1 cellular context compared by ENCODE assay signal in genomic region chr13:112894673-112895481, GRCh38.
TF ChIP-seq lines count a peak whose summit lies in the region.

No MANE protein-coding gene starts in this region.

TF ChIP-seq in HepG2, 621 proteins besides CTCF, POLR2A, EP300 and RAD21 (continued from another document and continues in another):
- TF ChIP-seq SNAPC4 (CRISPR knock-in tag; IDR thresholded peaks at IDR 0.05) (peak; percentile 52; the same call in 1 of the 2 replicates), MZF1 (CRISPR knock-in tag; IDR thresholded peaks at IDR 0.05; ENCODE audit: borderline replicate concordance) (no peak), ZNF781 (CRISPR knock-in tag; IDR thresholded peaks at IDR 0.05; ENCODE audit: borderline replicate concordance, not compliant biosample characterization) (peak; percentile 46), MIXL1 (CRISPR knock-in tag; IDR thresholded peaks at IDR 0.05) (no peak), ZNF883 (CRISPR knock-in tag; IDR thresholded peaks at IDR 0.05; ENCODE audit: not compliant biosample characterization) (peak; percentile 85), NFE2L1 (CRISPR knock-in tag; IDR thresholded peaks at IDR 0.05; ENCODE audit: borderline replicate concordance) (no peak), ZNF841 (CRISPR knock-in tag; IDR thresholded peaks at IDR 0.05; ENCODE audit: borderline replicate concordance) (no peak), CEBPG (CRISPR knock-in tag; IDR thresholded peaks at IDR 0.05) (no peak), SMAD9 (CRISPR knock-in tag; IDR thresholded peaks at IDR 0.05) (0 out of 2 replicates have a peak, but pooled peaks have one; percentile 54), ZNF460 (CRISPR knock-in tag; IDR thresholded peaks at IDR 0.05; ENCODE audit: borderline replicate concordance) (no peak), NKX3-1 (CRISPR knock-in tag; IDR thresholded peaks at IDR 0.05) (0 out of 2 replicates have a peak, but pooled peaks have one; percentile 64), MAZ (IDR thresholded peaks at IDR 0.05; ENCODE audit: borderline replicate concordance, low read depth, low read length) (0 out of 2 replicates have a peak, but pooled peaks have one; percentile 19), MAZ (CRISPR knock-in tag; IDR thresholded peaks at IDR 0.05; ENCODE audit: low read depth) (no peak; the same call in 1 of the 2 replicates), ZFY (CRISPR knock-in tag; IDR thresholded peaks at IDR 0.05) (peak; percentile 79), ZNF263 (CRISPR knock-in tag; IDR thresholded peaks at IDR 0.05) (peak; percentile 46; the same call in 1 of the 2 replicates), ZNF18 (CRISPR knock-in tag; IDR thresholded peaks at IDR 0.05; ENCODE audit: insufficient replicate concordance) (peak; percentile 37), CREM (IDR thresholded peaks at IDR 0.05) (no peak), CREM (CRISPR knock-in tag; IDR thresholded peaks at IDR 0.05) (no peak), ZNF766 (CRISPR knock-in tag; IDR thresholded peaks at IDR 0.05; ENCODE audit: borderline replicate concordance) (0 out of 2 replicates have a peak, but pooled peaks have one; percentile 63), MLX (CRISPR knock-in tag; IDR thresholded peaks at IDR 0.05) (no peak; the same call in 1 of the 2 replicates), ZNF430 (CRISPR knock-in tag; IDR thresholded peaks at IDR 0.05) (0 out of 2 replicates have a peak, but pooled peaks have one; percentile 58), HNRNPK (IDR thresholded peaks at IDR 0.05; ENCODE audit: low read depth, low read length, poor library complexity, severe bottlenecking) (peak; percentile 11), KDM2A (CRISPR knock-in tag; IDR thresholded peaks at IDR 0.05; ENCODE audit: borderline replicate concordance, low read depth) (0 out of 2 replicates have a peak, but pooled peaks have one; percentile 26), REPIN1 (CRISPR knock-in tag; IDR thresholded peaks at IDR 0.05; ENCODE audit: borderline replicate concordance, low read depth) (no peak), ZNF574 (CRISPR knock-in tag; IDR thresholded peaks at IDR 0.05) (peak; percentile 44), ZNF629 (CRISPR knock-in tag; conservative IDR thresholded peaks at IDR 0.05) (0 out of 2 replicates have a peak, but pooled peaks have one; percentile 8), ZNF891 (CRISPR knock-in tag; IDR thresholded peaks at IDR 0.05) (no peak; the same call in none of the 2 replicates), ZNF784 (CRISPR knock-in tag; IDR thresholded peaks at IDR 0.05; ENCODE audit: borderline replicate concordance) (no peak), ZFP90 (CRISPR knock-in tag; IDR thresholded peaks at IDR 0.05; ENCODE audit: borderline replicate concordance) (peak; percentile 66; the same call in 1 of the 2 replicates), ZNF788 (CRISPR knock-in tag; IDR thresholded peaks at IDR 0.05; ENCODE audit: borderline replicate concordance) (no peak), ZNF687 (CRISPR knock-in tag; IDR thresholded peaks at IDR 0.05) (peak; percentile 85), ZNF143 (CRISPR knock-in tag; IDR thresholded peaks at IDR 0.05) (no peak), JUND (CRISPR knock-in tag; IDR thresholded peaks at IDR 0.05) (no peak), ZNF777 (CRISPR knock-in tag; IDR thresholded peaks at IDR 0.05) (peak; percentile 53; the same call in 1 of the 2 replicates), ZBTB4 (CRISPR knock-in tag; IDR thresholded peaks at IDR 0.05; ENCODE audit: borderline replicate concordance) (peak; percentile 46; the same call in 1 of the 2 replicates), KDM3A (CRISPR knock-in tag; IDR thresholded peaks at IDR 0.05; ENCODE audit: low read depth) (0 out of 2 replicates have a peak, but pooled peaks have one; percentile 28), MBD4 (IDR thresholded peaks at IDR 0.05; ENCODE audit: borderline replicate concordance, low read length) (no peak), ZNF101 (CRISPR knock-in tag; IDR thresholded peaks at IDR 0.05; ENCODE audit: borderline replicate concordance, low read depth) (no peak), ZNF746 (CRISPR knock-in tag; IDR thresholded peaks at IDR 0.05) (no peak), KDM5B (CRISPR knock-in tag; IDR thresholded peaks at IDR 0.05; ENCODE audit: borderline replicate concordance) (no peak), ZC3H13 (CRISPR knock-in tag; IDR thresholded peaks at IDR 0.05) (no peak), SP1 (IDR thresholded peaks at IDR 0.05) (no peak), SP1 (CRISPR knock-in tag; IDR thresholded peaks at IDR 0.05) (0 out of 2 replicates have a peak, but pooled peaks have one; percentile 62), SRSF9 (IDR thresholded peaks at IDR 0.05; ENCODE audit: borderline replicate concordance, insufficient read depth, low read depth, low read length, poor library complexity, severe bottlenecking) (no peak)
